ENCODE assay signal across 2 cellular contexts in genomic region chr5:181260720-181261319, GRCh38.
A peak's percentile ranks its signal among the peaks of the same experiment; 100 is the strongest.
TF ChIP-seq lines count a peak whose summit lies in the region.

Gene TRIM52 (minus strand): TSS chr5:181261143. CDS start chr5:181260813, 330 bp downstream.

TF ChIP-seq in SK-N-SH, 30 proteins besides CTCF, POLR2A, EP300 and RAD21 (continued from another document):
- TF ChIP-seq RCOR1 (IDR thresholded peaks at IDR 0.05; ENCODE audit: low read length) (no peak), IRF3 (IDR thresholded peaks at IDR 0.05; ENCODE audit: low read depth, low read length) (no peak), MEF2A (IDR thresholded peaks at IDR 0.05; ENCODE audit: borderline replicate concordance, low read depth) (no peak), RFX5 (IDR thresholded peaks at IDR 0.05; ENCODE audit: low read length) (no peak)
TF ChIP-seq in SK-N-SH: peak in this region for 15.

TF ChIP-seq in K562, 482 proteins besides CTCF, POLR2A, EP300 and RAD21 (continued from another document and continues in another):
- TF ChIP-seq ZNF407 (IDR thresholded peaks at IDR 0.05; ENCODE audit: low read depth) (no peak), TRIM28 (IDR thresholded peaks at IDR 0.05) (no peak), ZNF77 (CRISPR knock-in tag; IDR thresholded peaks at IDR 0.05) (no peak), JUNB (CRISPR knock-in tag; conservative IDR thresholded peaks at IDR 0.05) (no peak), PPARD (CRISPR knock-in tag; IDR thresholded peaks at IDR 0.05) (no peak), GMEB1 (CRISPR knock-in tag; IDR thresholded peaks at IDR 0.05) (peak; percentile 57; the same call in 1 of the 2 replicates), CUX1 (CRISPR knock-in tag; IDR thresholded peaks at IDR 0.05) (no peak), BHLHE40 (IDR thresholded peaks at IDR 0.05; ENCODE audit: low read length) (peak; percentile 63), PHF20 (IDR thresholded peaks at IDR 0.05; ENCODE audit: partially characterized antibody) (peak; percentile 91), THRA (IDR thresholded peaks at IDR 0.05) (no peak), CBX3 (IDR thresholded peaks at IDR 0.05; ENCODE audit: borderline replicate concordance in 1 of 2, low read length in 2 of 2) (no peak), ZNF175 (CRISPR knock-in tag; IDR thresholded peaks at IDR 0.05; ENCODE audit: low read depth) (no peak), ADNP (tag; IDR thresholded peaks at IDR 0.05) (no peak), PYGO2 (tag; IDR thresholded peaks at IDR 0.05) (no peak), GTF2B (IDR thresholded peaks at IDR 0.05; ENCODE audit: extremely low read depth, insufficient read length) (no peak), ZBTB43 (CRISPR knock-in tag; IDR thresholded peaks at IDR 0.05) (no peak)
